ENCODE assay signal across 2 cellular contexts in genomic region chr14:30938617-30939016, GRCh38.
TF ChIP-seq lines count a peak whose summit lies in the region.

No MANE protein-coding gene starts in this region.

TF ChIP-seq in IMR-90, 13 proteins besides CTCF, POLR2A, EP300 and RAD21:
- TF ChIP-seq SMC3 (IDR thresholded peaks at IDR 0.05; ENCODE audit: low read depth, low read length): no peak
- TF ChIP-seq MAFK (IDR thresholded peaks at IDR 0.05; ENCODE audit: low read depth, low read length): no peak
- no peak for TF ChIP-seq BHLHE40 (IDR thresholded peaks at IDR 0.05; ENCODE audit: low read depth, low read length)
- TF ChIP-seq CEBPB (IDR thresholded peaks at IDR 0.05; ENCODE audit: low read depth, low read length): peak; percentile 85
- no peak for TF ChIP-seq MXI1 (IDR thresholded peaks at IDR 0.05; ENCODE audit: borderline replicate concordance, low read depth, low read length)

TF ChIP-seq in K562, 482 proteins besides CTCF, POLR2A, EP300 and RAD21:
- TF ChIP-seq CEBPB (tag; IDR thresholded peaks at IDR 0.05) (peak; percentile 75), CEBPG (CRISPR knock-in tag; IDR thresholded peaks at IDR 0.05) (no peak), CEBPG (tag; conservative IDR thresholded peaks at IDR 0.05 in 1 of 2, IDR thresholded peaks at IDR 0.05 in 1 of 2) (peak in 1 of 2 experiments; percentile 71; a peak in 3 of 4 replicates), NR0B1 (IDR thresholded peaks at IDR 0.05; ENCODE audit: partially characterized antibody) (no peak)
